8 cellular contexts compared by ENCODE assay signal in genomic region chr3:194985031-194985578, GRCh38.
DNase-seq lines count a peak whose midpoint lies in the region; ATAC-seq and TF ChIP-seq lines count a peak whose summit lies in the region.

No MANE protein-coding gene starts in this region.

- H3K27me3 Mint-ChIP-seq in stimulated activated naive B cell treated with anti-CD40 and anti-IgM and Interleukin-4, amounts not matched to agents 10 μg/mL and 1 μg/mL and 100 μg/mL, for 72 hours = peaks cover 31 to 41% of the 10 kb centered on the region in 2 donors

- peak in 1 of 3 donors; percentile 35 for TF ChIP-seq CTCF in breast epithelium (IDR thresholded peaks at IDR 0.05)
- peak; percentile 45 for TF ChIP-seq CTCF in kidney epithelial cell (IDR thresholded peaks at IDR 0.05; ENCODE audit: insufficient read depth, low read length, poor library complexity, severe bottlenecking)

- intact Hi-C loops in breast epithelium (cut with DNase I; ENCODE audit: low total_unique reads) = no loop called here

- H3K27ac Mint-ChIP-seq in stimulated activated naive B cell treated with anti-CD40 and anti-IgM and Interleukin-4, amounts not matched to agents 10 μg/mL and 1 μg/mL and 100 μg/mL, for 72 hours = no peak overlapping the region

- no peaks in the 10 kb centered on the region for H3K4me1 ChIP-seq in breast epithelium

- H3K4me3 ChIP-seq in breast epithelium (peak overlapping the region; percentile 16 to 48 (median 26)), kidney epithelial cell (ENCODE audit: low read depth, low read length) (peak overlapping the region; percentile 11)

- H3K36me3 ChIP-seq in breast epithelium = no peaks in the 10 kb centered on the region
- no peaks in the 10 kb centered on the region for H3K36me3 ChIP-seq in kidney epithelial cell (ENCODE audit: control insufficient read depth, insufficient read depth, low read length)

- H3K4me3 Mint-ChIP-seq in stimulated activated naive B cell treated with anti-CD40 and anti-IgM and Interleukin-4, amounts not matched to agents 10 μg/mL and 1 μg/mL and 100 μg/mL, for 72 hours = peak overlapping the region in 1 of 2 donors; percentile 38

- no peak for TF ChIP-seq POLR2A in breast epithelium (IDR thresholded peaks at IDR 0.05)

- peaks cover 0 to 2% of the 10 kb centered on the region in 2 donors for H3K9me3 ChIP-seq in breast epithelium

- peak; percentile 33 to 38 for ATAC-seq in stimulated activated naive B cell treated with anti-CD40 and anti-IgM and Interleukin-4, amounts not matched to agents 10 μg/mL and 1 μg/mL and 100 μg/mL, for 72 hours (replicated peaks)

- peaks cover 0 to 4% of the 10 kb centered on the region in 2 donors for H3K9me3 Mint-ChIP-seq in stimulated activated naive B cell treated with anti-CD40 and anti-IgM and Interleukin-4, amounts not matched to agents 10 μg/mL and 1 μg/mL and 100 μg/mL, for 72 hours

- H3K27ac ChIP-seq in breast epithelium = no peak overlapping the region

- H3K36me3 Mint-ChIP-seq in stimulated activated naive B cell treated with anti-CD40 and anti-IgM and Interleukin-4, amounts not matched to agents 10 μg/mL and 1 μg/mL and 100 μg/mL, for 72 hours = peaks cover 1 to 3% of the 10 kb centered on the region in 2 donors

- H3K27me3 ChIP-seq in breast epithelium (no peaks in the 10 kb centered on the region), kidney epithelial cell (ENCODE audit: control insufficient read depth, insufficient read depth, low read length) (no peaks in the 10 kb centered on the region)

- H3K4me1 Mint-ChIP-seq in stimulated activated naive B cell treated with anti-CD40 and anti-IgM and Interleukin-4, amounts not matched to agents 10 μg/mL and 1 μg/mL and 100 μg/mL, for 72 hours = peaks cover 8 to 14% of the 10 kb centered on the region in 2 donors

- peak; percentile 90 for DNase-seq in HT-29 (ENCODE audit: low spot score)
- DNase-seq in breast epithelium (ENCODE audit: low spot score in 2 of 2) = peak; percentile 19 to 74
- DNase-seq in kidney epithelial cell (ENCODE audit: low read depth) = no peak
- no peak for DNase-seq in stimulated activated naive B cell treated with anti-CD40 and anti-IgM and Interleukin-4, amounts not matched to agents 10 μg/mL and 1 μg/mL and 100 μg/mL, for 72 hours
- no peak for DNase-seq in GF-D8 (lab: John Stamatoyannopoulos, UW)
- no peak for DNase-seq in activated CD4-positive, alpha-beta T cell treated with anti-CD3 and anti-CD28 coated beads for 48 hours
- no peak for DNase-seq in NCI-H2171 treated with DMSO at 0.1 percent for 48 hours (lab: John Stamatoyannopoulos, UW)
- DNase-seq in HK-2 (ENCODE audit: unreplicated experiment) = no peak

Comparison
In these comparisons a context has a peak if more than half of its experiments do, and no peak if none do; other contexts are left out.
1. DNase-seq: peak in HT-29 (single experiment) and breast epithelium (2 of 2); none in kidney epithelial cell (single experiment), stimulated activated naive B cell treated with anti-CD40 and anti-IgM and Interleukin-4, amounts not matched to agents 10 μg/mL and 1 μg/mL and 100 μg/mL, for 72 hours (single experiment), GF-D8 (single experiment), activated CD4-positive, alpha-beta T cell treated with anti-CD3 and anti-CD28 coated beads for 48 hours (single experiment), NCI-H2171 treated with DMSO at 0.1 percent for 48 hours (single experiment) and HK-2 (single experiment).